Comparison of ENCODE assay signal across 18 cellular contexts in genomic region chr15:62894322-62895085, GRCh38.
DNase-seq lines count a peak whose midpoint lies in the region; ATAC-seq and TF ChIP-seq lines count a peak whose summit lies in the region.
"Had no signal": no experiment of that assay in that cellular context is flagged by ENCODE, and none has a peak within 500 bp of the region (broad histone marks: within the 10 kb centered on the region; RNA-seq: fewer than 3 reads in every experiment).

No MANE protein-coding gene starts in this region.

- H3K23ac ChIP-seq in H9 (ENCODE audit: insufficient read length, low read depth, low read length): no peak overlapping the region

- DNase-seq in A172 (ENCODE audit: low spot score) (peak; percentile 69), H9 (no peak), WTC11 (ENCODE audit: low spot score) (no peak), kidney glomerular epithelial cell (lab: John Stamatoyannopoulos, UW) (peak; percentile 36), globus pallidus (ENCODE audit: low spot score) (no peak), mucosa of descending colon (no peak), GM13976 (ENCODE audit: low spot score) (no peak)
- DNase-seq: activated CD4-positive, alpha-beta T cell treated with anti-CD3 and anti-CD28 coated beads, Interleukin-2, amount 50 U/mL, for 4 hours; activated effector memory CD4-positive, alpha-beta T cell treated with Interleukin-2 at 50 U/mL for 16 hours; central memory CD4-positive, alpha-beta T cell; DND-41; erythroblast; Peyer's patch; retina; stimulated activated CD4-positive, alpha-beta T cell treated with anti-CD3 and anti-CD28 coated beads, Interleukin-4, amount 100 ng/mL, for 24 hours; T1000 had no signal

- H2BK5ac ChIP-seq in H9 (ENCODE audit: insufficient read length, low read length): no peak overlapping the region

- no peaks in the 10 kb centered on the region for H3K23me2 ChIP-seq in H9 (ENCODE audit: insufficient read length, low read depth, low read length, poor library complexity, severe bottlenecking)

- no peak for TF ChIP-seq CTCF in H9 (conservative IDR thresholded peaks at IDR 0.05)
- no peak for TF ChIP-seq CTCF in WTC11 (IDR thresholded peaks at IDR 0.05)
- no peak for TF ChIP-seq CTCF in mucosa of descending colon (IDR thresholded peaks at IDR 0.05)
- TF ChIP-seq CTCF in GM13976 (IDR thresholded peaks at IDR 0.05; ENCODE audit: borderline replicate concordance, control extremely low read depth, extremely low read depth, insufficient read depth, missing control alignments): no peak

- no CpG with 5 or more reads among the region's 10 CpGs for WGBS in H9 (ENCODE audit: extremely low coverage, insufficient read length, low lambda C conversion rate)

- H3K56ac ChIP-seq in H9 (ENCODE audit: insufficient read length, low read depth, low read length): no peak overlapping the region

- H3K79me2 ChIP-seq in H9 (ENCODE audit: insufficient read depth, low read length): no peaks in the 10 kb centered on the region

- H3K4me3 ChIP-seq in mucosa of descending colon: no peak overlapping the region
- H3K4me3 ChIP-seq: Peyer's patch had no signal

- intact Hi-C loops in mucosa of descending colon (cut with DNase I, micrococcal nuclease): loop anchor here in 1 of 2 donors (10.0 kb wide), 1 partner anchor 150 kb away; the partner anchor contains the start of gene TPM1

- H4K8ac ChIP-seq in H9 (replicated peaks; ENCODE audit: insufficient read length, low read depth, low read length): no peak overlapping the region

- no peak overlapping the region for H3T11ph ChIP-seq in H9 (ENCODE audit: low read length)

- POLR2A ChIA-PET in WTC11 (lab: Charles Lee): interaction anchor here (0.6 kb wide), 1 partner anchor 102 kb away, joined by 3 read pairs; no protein-coding TSS in a partner anchor

- H4K91ac ChIP-seq in H9 (ENCODE audit: insufficient read length, low read depth, low read length): no peak overlapping the region

- no peak overlapping the region for H2AK5ac ChIP-seq in H9 (ENCODE audit: insufficient read length, low read length)

- H3K36me3 ChIP-seq in mucosa of descending colon (ENCODE audit: low read depth): no peaks in the 10 kb centered on the region
- H3K36me3 ChIP-seq: Peyer's patch had no signal

- no peak overlapping the region for H2BK20ac ChIP-seq in H9 (ENCODE audit: low read depth, low read length, poor library complexity, severe bottlenecking)

- H3K9me3 Mint-ChIP-seq in H9: no peaks in the 10 kb centered on the region; a peak in 2 of 5 replicates
- H3K9me3 Mint-ChIP-seq in WTC11: no peaks in the 10 kb centered on the region
- H3K9me3 Mint-ChIP-seq: stimulated activated memory B cell treated with anti-CD40 and anti-IgM and Interleukin-4, amounts not matched to agents 10 μg/mL and 1 μg/mL and 100 μg/mL, for 72 hours had no signal

- H3K9ac ChIP-seq in H9 (ENCODE audit: extremely low read depth, insufficient read length, low read length): no peak overlapping the region

- H3K79me1 ChIP-seq in H9 (ENCODE audit: insufficient read depth, low read depth, low read length, poor library complexity, severe bottlenecking): no peaks in the 10 kb centered on the region

- no peak overlapping the region for H2BK120ac ChIP-seq in H9 (ENCODE audit: low read depth, low read length, poor library complexity, severe bottlenecking)

- no peaks in the 10 kb centered on the region for H3K9me3 ChIP-seq in H9 (ENCODE audit: control insufficient read depth, low read depth, low read length)
- H3K9me3 ChIP-seq in mucosa of descending colon: no peaks in the 10 kb centered on the region
- H3K9me3 ChIP-seq: Peyer's patch had no signal

- CTCF ChIA-PET in WTC11 (lab: Charles Lee): interaction anchor here (0.6 kb wide), 1 partner anchor 199 kb away, joined by 4 read pairs; no protein-coding TSS in a partner anchor

- no peak overlapping the region for H3K4ac ChIP-seq in H9 (ENCODE audit: low read depth, low read length)

- H3K4me2 ChIP-seq in H9 (ENCODE audit: insufficient read depth, insufficient read length, low read length): no peak overlapping the region

- H3K14ac ChIP-seq in H9 (ENCODE audit: insufficient read depth, low read length): no peak overlapping the region

- H3K27me3 Mint-ChIP-seq in H9 (ENCODE audit: low read depth) (no peaks in the 10 kb centered on the region), WTC11 (ENCODE audit: low read depth) (no peaks in the 10 kb centered on the region)

- no peak overlapping the region for H2AFZ ChIP-seq in H9 (ENCODE audit: low read length)

- peaks cover 40 to 41% of the 10 kb centered on the region in 2 experiments for H3K4me1 Mint-ChIP-seq in H9
- peaks cover 34% of the 10 kb centered on the region for H3K4me1 Mint-ChIP-seq in WTC11
- H3K4me1 Mint-ChIP-seq: stimulated activated memory B cell treated with anti-CD40 and anti-IgM and Interleukin-4, amounts not matched to agents 10 μg/mL and 1 μg/mL and 100 μg/mL, for 72 hours had no signal

- no peaks in the 10 kb centered on the region for H3K27me3 ChIP-seq in H9 (ENCODE audit: insufficient read depth, low read length)
- H3K27me3 ChIP-seq: Peyer's patch had no signal

- no peak overlapping the region for H2BK12ac ChIP-seq in H9 (ENCODE audit: insufficient read length, low read depth, low read length)

- H2BK15ac ChIP-seq in H9 (ENCODE audit: low read depth, low read length): no peak overlapping the region

- H3K27ac Mint-ChIP-seq in H9 (peak overlapping the region in 2 of 3 experiments; percentile 67 to 69; a peak in 2 of 7 replicates), WTC11 (no peak overlapping the region)
- H3K27ac Mint-ChIP-seq: stimulated activated memory B cell treated with anti-CD40 and anti-IgM and Interleukin-4, amounts not matched to agents 10 μg/mL and 1 μg/mL and 100 μg/mL, for 72 hours had no signal

- H4K20me1 ChIP-seq in H9 (ENCODE audit: control insufficient read depth, insufficient read depth, insufficient read length): no peaks in the 10 kb centered on the region

- peak; percentile 43; the same call in 1 of the 2 replicates for ATAC-seq in WTC11
- ATAC-seq in mucosa of descending colon: no peak
- ATAC-seq in GM21360 (IDR thresholded peaks at IDR 0.05; ENCODE audit: unreplicated experiment): no peak
- ATAC-seq: stimulated activated memory B cell treated with anti-CD40 and anti-IgM and Interleukin-4, amounts not matched to agents 10 μg/mL and 1 μg/mL and 100 μg/mL, for 72 hours had no signal

- H3K18ac ChIP-seq in H9 (ENCODE audit: insufficient read length, low read depth, low read length): no peak overlapping the region

- in situ Hi-C loops in GM13976 (cut with MboI; ENCODE audit: low sequenced_read_pairs, unreplicated experiment): no loop called here

- H3K36me3 Mint-ChIP-seq in H9 (ENCODE audit: insufficient read depth in 1 of 3, low read depth in 3 of 3) (no peaks in the 10 kb centered on the region), WTC11 (no peaks in the 10 kb centered on the region)
- H3K36me3 Mint-ChIP-seq: stimulated activated memory B cell treated with anti-CD40 and anti-IgM and Interleukin-4, amounts not matched to agents 10 μg/mL and 1 μg/mL and 100 μg/mL, for 72 hours had no signal

- H3K4me3 Mint-ChIP-seq in H9: no peak overlapping the region
- H3K4me3 Mint-ChIP-seq in WTC11: no peak overlapping the region
- H3K4me3 Mint-ChIP-seq: stimulated activated memory B cell treated with anti-CD40 and anti-IgM and Interleukin-4, amounts not matched to agents 10 μg/mL and 1 μg/mL and 100 μg/mL, for 72 hours had no signal

- H3K27ac ChIP-seq in H9 (ENCODE audit: insufficient read length, low read depth, low read length): no peak overlapping the region

- H3K4me1 ChIP-seq in H9 (ENCODE audit: insufficient read depth, low read length) (peaks cover 6% of the 10 kb centered on the region; the same call in 1 of the 2 replicates), mucosa of descending colon (ENCODE audit: low read depth) (peaks cover 18% of the 10 kb centered on the region)

- no peak overlapping the region for H4K5ac ChIP-seq in H9 (ENCODE audit: insufficient read length, low read depth, low read length)

TF ChIP-seq in WTC11, 78 proteins besides CTCF, POLR2A, EP300 and RAD21 (continues in another document):
- no peak for TF ChIP-seq NFYB (CRISPR knock-in tag; conservative IDR thresholded peaks at IDR 0.05; ENCODE audit: low read depth)
- TF ChIP-seq AR (CRISPR knock-in tag; IDR thresholded peaks at IDR 0.05): no peak
- no peak for TF ChIP-seq IRF2 (CRISPR knock-in tag; IDR thresholded peaks at IDR 0.05; ENCODE audit: borderline replicate concordance, low read depth)
- no peak for TF ChIP-seq MYBL2 (CRISPR knock-in tag; IDR thresholded peaks at IDR 0.05)
- TF ChIP-seq ZMAT4 (CRISPR knock-in tag; IDR thresholded peaks at IDR 0.05): no peak
- TF ChIP-seq CREB1 (CRISPR knock-in tag; IDR thresholded peaks at IDR 0.05): no peak
- TF ChIP-seq RORB (CRISPR knock-in tag; IDR thresholded peaks at IDR 0.05): no peak
- no peak for TF ChIP-seq TEAD1 (CRISPR knock-in tag; IDR thresholded peaks at IDR 0.05)
- TF ChIP-seq NR2C2 (CRISPR knock-in tag; IDR thresholded peaks at IDR 0.05): no peak

Comparison
In these comparisons a context has a peak if more than half of its experiments do, and no peak if none do; other contexts are left out.
1. DNase-seq: peak in A172 (single experiment) and kidney glomerular epithelial cell (single experiment); none in H9 (single experiment), WTC11 (single experiment), globus pallidus (single experiment), mucosa of descending colon (0 of 3) and GM13976 (single experiment).